In genomic region chr13:41821195-41821594, GRCh38 we compare ENCODE assay signal across 16 cellular contexts.
DNase-seq lines count a peak whose midpoint lies in the region; ATAC-seq, FAIRE-seq and TF ChIP-seq lines count a peak whose summit lies in the region.
"Had no signal": no experiment of that assay in that cellular context is flagged by ENCODE, and none has a peak within 500 bp of the region (broad histone marks: within the 10 kb centered on the region; RNA-seq: fewer than 3 reads in every experiment).

No MANE protein-coding gene starts in this region.

- H2BK15ac ChIP-seq in mesendoderm (replicated peaks; ENCODE audit: low read depth): no peak overlapping the region

- CTCF ChIA-PET in WTC11 (lab: Charles Lee): interaction anchor here (1.3 kb wide), 1 partner anchor 122 kb away, joined by 3 read pairs; no protein-coding TSS in a partner anchor

- H3K23ac ChIP-seq in mesendoderm (ENCODE audit: low read length): no peak overlapping the region

- peaks cover 1% of the 10 kb centered on the region for H3K27me3 ChIP-seq in mesendoderm (ENCODE audit: insufficient read depth, low read length, poor library complexity)
- H3K27me3 ChIP-seq: BE2C had no signal

- no peak overlapping the region for H2BK120ac ChIP-seq in mesendoderm (ENCODE audit: low read depth, low read length)

- ATAC-seq in WTC11: peak; percentile 65
- no peak for ATAC-seq in activated T-cell treated with anti-CD3 and anti-CD28 coated beads, Interleukin-2, amount 50 U/mL, for 4 hours
- ATAC-seq: A549 had no signal

- no peak overlapping the region for H3K4ac ChIP-seq in mesendoderm (ENCODE audit: low read depth, low read length)

- peaks cover 11% of the 10 kb centered on the region for H3K4me1 Mint-ChIP-seq in WTC11
- no peaks in the 10 kb centered on the region for H3K4me1 Mint-ChIP-seq in activated T-cell treated with anti-CD3 and anti-CD28 coated beads, Interleukin-2, amount 50 U/mL, for 4 hours (ENCODE audit: low read depth)

- peaks cover 1% of the 10 kb centered on the region for H3K9me3 Mint-ChIP-seq in WTC11
- H3K9me3 Mint-ChIP-seq in activated T-cell treated with anti-CD3 and anti-CD28 coated beads, Interleukin-2, amount 50 U/mL, for 4 hours: no peaks in the 10 kb centered on the region

- no peak overlapping the region for H3K4me2 ChIP-seq in mesendoderm (ENCODE audit: low read length)
- H3K4me2 ChIP-seq: A549 had no signal

- in situ Hi-C loops in G401 (cut with HindIII; ENCODE audit: low sequenced_read_pairs): no loop called here

- H3K36me3 ChIP-seq in mesendoderm (ENCODE audit: control insufficient read depth, insufficient read depth, low read length): no peaks in the 10 kb centered on the region

- H3K9ac ChIP-seq in mesendoderm (ENCODE audit: low read length): no peak overlapping the region

- no CpG with 5 or more reads among the region's 2 CpGs for WGBS in mesendoderm (ENCODE audit: extremely low coverage, insufficient coverage, low lambda C conversion rate)

- no peak overlapping the region for H2AK5ac ChIP-seq in mesendoderm (ENCODE audit: low read length)

- H3K27ac Mint-ChIP-seq in WTC11: no peak overlapping the region

- H3K4me3 Mint-ChIP-seq in WTC11: no peak overlapping the region
- no peak overlapping the region for H3K4me3 Mint-ChIP-seq in activated T-cell treated with anti-CD3 and anti-CD28 coated beads, Interleukin-2, amount 50 U/mL, for 4 hours
- H3K4me3 Mint-ChIP-seq: CD4-positive, alpha-beta memory T cell had no signal

- H3K36me3 Mint-ChIP-seq in WTC11: peaks cover 18% of the 10 kb centered on the region
- peaks cover 29% of the 10 kb centered on the region for H3K36me3 Mint-ChIP-seq in activated T-cell treated with anti-CD3 and anti-CD28 coated beads, Interleukin-2, amount 50 U/mL, for 4 hours (ENCODE audit: insufficient read depth)

- POLR2A ChIA-PET in WTC11 (lab: Charles Lee): no interaction called here

- no peak overlapping the region for H3K56ac ChIP-seq in mesendoderm (ENCODE audit: low read length)

- no peak overlapping the region for H3K27ac ChIP-seq in mesendoderm (ENCODE audit: low read depth, low read length)
- H3K27ac ChIP-seq: A549, C4-2B had no signal

- no peak overlapping the region for H3K4me3 ChIP-seq in mesendoderm (ENCODE audit: low read length)
- H3K4me3 ChIP-seq: A549 had no signal

- DNase-seq in D721Med (ENCODE audit: insufficient read length, low spot score) (no peak), GM19239 (ENCODE audit: insufficient read length, low spot score) (no peak), WTC11 (ENCODE audit: low spot score) (no peak), lung microvascular endothelial cell (ENCODE audit: low read depth in 2 of 2) (peak; percentile 11 to 56), G401 (ENCODE audit: low spot score) (no peak), mesendoderm (no peak)
- no peak for DNase-seq in activated T-cell treated with anti-CD3 and anti-CD28 coated beads, Interleukin-2, amount 50 U/mL, for 4 hours
- DNase-seq: BE2C; CD4-positive, alpha-beta memory T cell; DMS153; DMS79 treated with DMSO at 0.1 percent for 48 hours; EL had no signal

- H3K27me3 Mint-ChIP-seq in WTC11 (ENCODE audit: low read depth): no peaks in the 10 kb centered on the region
- H3K27me3 Mint-ChIP-seq in activated T-cell treated with anti-CD3 and anti-CD28 coated beads, Interleukin-2, amount 50 U/mL, for 4 hours (ENCODE audit: low read depth): no peaks in the 10 kb centered on the region
- H3K27me3 Mint-ChIP-seq: CD4-positive, alpha-beta memory T cell had no signal

- peak; percentile 72 for FAIRE-seq in D721Med (lab: Jason Lieb, UNC)
- peak; percentile 37 for FAIRE-seq in GM19239 (lab: Jason Lieb, UNC)
- FAIRE-seq: A549, GM12892, H54 had no signal

- no peak overlapping the region for H4K5ac ChIP-seq in mesendoderm (ENCODE audit: low read length)

- no peak overlapping the region for H2BK5ac ChIP-seq in mesendoderm (ENCODE audit: low read length)

- H4K8ac ChIP-seq in mesendoderm (ENCODE audit: low read depth, low read length): no peak overlapping the region

- H3K79me1 ChIP-seq in mesendoderm (ENCODE audit: low read length): no peaks in the 10 kb centered on the region

- TF ChIP-seq CTCF in D721Med (IDR thresholded peaks at IDR 0.05; ENCODE audit: insufficient read depth, missing control alignments) (no peak), WTC11 (IDR thresholded peaks at IDR 0.05) (no peak)

- no peaks in the 10 kb centered on the region for H3K79me2 ChIP-seq in mesendoderm (ENCODE audit: control insufficient read depth, insufficient read depth, low read length)

- no peaks in the 10 kb centered on the region for H3K4me1 ChIP-seq in mesendoderm (ENCODE audit: control insufficient read depth, low read depth, low read length)
- H3K4me1 ChIP-seq: BE2C had no signal

- no peak overlapping the region for H3K18ac ChIP-seq in mesendoderm (ENCODE audit: low read length)

TF ChIP-seq in WTC11, 78 proteins besides CTCF, POLR2A, EP300 and RAD21 (continues in another document):
- TF ChIP-seq FOXK1 (CRISPR knock-in tag; IDR thresholded peaks at IDR 0.05): no peak
- TF ChIP-seq USF2 (CRISPR knock-in tag; IDR thresholded peaks at IDR 0.05): no peak
- no peak for TF ChIP-seq ARID4B (CRISPR knock-in tag; IDR thresholded peaks at IDR 0.05; ENCODE audit: borderline replicate concordance)
- no peak for TF ChIP-seq ETV6 (CRISPR knock-in tag; IDR thresholded peaks at IDR 0.05)
- TF ChIP-seq ZNF232 (CRISPR knock-in tag; IDR thresholded peaks at IDR 0.05): no peak
- no peak for TF ChIP-seq E2F1 (CRISPR knock-in tag; IDR thresholded peaks at IDR 0.05)
- no peak for TF ChIP-seq ATF6 (CRISPR knock-in tag; IDR thresholded peaks at IDR 0.05)
- no peak for TF ChIP-seq SP1 (CRISPR knock-in tag; conservative IDR thresholded peaks at IDR 0.05)
- no peak for TF ChIP-seq RORB (CRISPR knock-in tag; IDR thresholded peaks at IDR 0.05)
- TF ChIP-seq NFYB (CRISPR knock-in tag; conservative IDR thresholded peaks at IDR 0.05; ENCODE audit: low read depth): no peak

Comparison
In these comparisons a context has a peak if more than half of its experiments do, and no peak if none do; other contexts are left out.
1. DNase-seq: peak in lung microvascular endothelial cell (2 of 2); none in D721Med (single experiment), GM19239 (single experiment), WTC11 (single experiment), activated T-cell treated with anti-CD3 and anti-CD28 coated beads, Interleukin-2, amount 50 U/mL, for 4 hours (single experiment), G401 (single experiment) and mesendoderm (single experiment).